ENCODE assay signal across 18 cellular contexts in the genomic region with DNA sequence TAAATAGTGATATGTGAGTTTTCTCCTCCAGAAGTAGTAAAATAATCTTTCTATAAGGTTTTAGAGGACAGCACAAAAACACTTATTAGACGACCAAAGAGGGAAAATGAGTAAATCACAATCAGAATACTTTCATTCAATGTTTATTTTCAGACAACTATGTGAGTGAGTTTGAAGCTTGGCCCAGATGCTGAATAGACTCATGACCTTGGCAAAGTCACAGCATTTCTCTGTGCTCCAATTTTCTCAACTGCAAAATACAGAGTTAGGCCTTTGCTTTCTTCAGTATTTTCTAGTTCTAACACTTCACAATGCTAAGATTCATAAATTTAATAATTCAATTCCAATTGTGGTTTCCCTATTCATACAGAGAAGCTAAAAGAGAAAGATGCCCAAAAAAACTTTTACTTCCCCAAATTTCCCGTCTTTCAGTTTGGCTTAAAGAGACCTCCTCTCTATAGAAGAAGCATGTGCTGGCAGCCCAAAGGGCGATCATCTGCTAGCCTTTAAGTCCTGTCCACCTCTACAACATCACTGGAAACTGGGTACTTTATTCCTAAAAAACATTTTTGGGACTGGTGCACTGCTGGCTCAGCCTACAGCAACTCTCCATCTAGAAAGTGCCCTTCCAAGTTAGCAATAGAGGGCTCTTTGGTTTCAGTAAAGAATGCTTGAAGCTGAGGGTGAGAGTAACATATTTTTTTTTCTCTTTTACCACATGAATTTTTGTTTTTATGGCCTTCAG.
DNase-seq lines count a peak whose midpoint lies in the region; ATAC-seq and TF ChIP-seq lines count a peak whose summit lies in the region.
"Had no signal": no experiment of that assay in that cellular context is flagged by ENCODE, and none has a peak within 500 bp of the region (broad histone marks: within the 10 kb centered on the region; RNA-seq: fewer than 3 reads in every experiment).

No MANE protein-coding gene starts in this region.

- H3K27ac Mint-ChIP-seq in chondrocyte (ENCODE audit: unreplicated experiment) (peak overlapping the region; percentile 85), Caco-2 (ENCODE audit: unreplicated experiment) (no peak overlapping the region)
- H3K27ac Mint-ChIP-seq: activated naive CD8-positive, alpha-beta T cell treated with anti-CD3 and anti-CD28 coated beads, Interleukin-2, amount 50 U/mL, for 24 hours; CD4-positive, CD25-positive, alpha-beta regulatory T cell; GM23338 had no signal

- no peaks in the 10 kb centered on the region for H3K9me3 ChIP-seq in right atrium auricular region
- no peaks in the 10 kb centered on the region for H3K9me3 ChIP-seq in testis
- no peaks in the 10 kb centered on the region for H3K9me3 ChIP-seq in upper lobe of right lung
- no peaks in the 10 kb centered on the region for H3K9me3 ChIP-seq in Caco-2

- TF ChIP-seq CTCF in chondrocyte (IDR thresholded peaks at IDR 0.05) (no peak), right atrium auricular region (IDR thresholded peaks at IDR 0.05) (no peak), testis (IDR thresholded peaks at IDR 0.05) (no peak), upper lobe of right lung (IDR thresholded peaks at IDR 0.05) (no peak), Caco-2 (IDR thresholded peaks at IDR 0.05; ENCODE audit: insufficient read depth in 1 of 2, low read depth in 1 of 2, low read length in 1 of 2, severe bottlenecking in 1 of 2, unreplicated experiment in 1 of 2) (no peak)

- H3K27me3 ChIP-seq in right atrium auricular region (no peaks in the 10 kb centered on the region), testis (no peaks in the 10 kb centered on the region), upper lobe of right lung (no peaks in the 10 kb centered on the region), Caco-2 (replicated peaks; ENCODE audit: control insufficient read depth, insufficient read depth, low read length) (no peaks in the 10 kb centered on the region)

- peak; percentile 2 to 11 for DNase-seq in Kasumi-1 (lab: John Stamatoyannopoulos, UW)
- no peak for DNase-seq in chondrocyte (ENCODE audit: low spot score)
- DNase-seq in right atrium auricular region (ENCODE audit: low spot score) = no peak
- DNase-seq in testis = peak; percentile 31
- DNase-seq in upper lobe of right lung = no peak
- DNase-seq in Caco-2 = no peak
- no peak for DNase-seq in activated naive CD4-positive, alpha-beta T cell treated with anti-CD3 and anti-CD28 coated beads, Interleukin-2, amount 50 U/mL, for 16 hours
- DNase-seq: activated CD4-positive, alpha-beta T cell treated with anti-CD3 and anti-CD28 coated beads for 4 hours; activated naive CD8-positive, alpha-beta T cell treated with anti-CD3 and anti-CD28 coated beads, Interleukin-2, amount 50 U/mL, for 24 hours; activated T-cell treated with anti-CD3 and anti-CD28 coated beads, Interleukin-2, amount 50 U/mL, for 1 hour; CD4-positive, CD25-positive, alpha-beta regulatory T cell; cortex of kidney; KG1; NCI-H526; posterior cingulate gyrus had no signal

- intact Hi-C loops in testis (cut with DNase I; ENCODE audit: low total_unique reads) = no loop called here
- intact Hi-C loops in upper lobe of right lung (cut with DNase I) = no loop called here
- intact Hi-C loops in Caco-2 (cut with micrococcal nuclease; ENCODE audit: unreplicated experiment) = no loop called here

- CTCF ChIA-PET in Caco-2 (lab: Charles Lee) = no interaction called here

- H3K9me3 Mint-ChIP-seq in chondrocyte (ENCODE audit: low read depth) (no peaks in the 10 kb centered on the region), Caco-2 (ENCODE audit: unreplicated experiment) (no peaks in the 10 kb centered on the region)

- H3K36me3 ChIP-seq in right atrium auricular region (no peaks in the 10 kb centered on the region), testis (ENCODE audit: low read depth, missing control alignments) (no peaks in the 10 kb centered on the region), upper lobe of right lung (no peaks in the 10 kb centered on the region), Caco-2 (ENCODE audit: control insufficient read depth, insufficient read depth, low read length) (no peaks in the 10 kb centered on the region)

- H3K36me3 Mint-ChIP-seq in chondrocyte (ENCODE audit: low read depth) = no peaks in the 10 kb centered on the region
- H3K36me3 Mint-ChIP-seq in Caco-2 (ENCODE audit: insufficient read depth, unreplicated experiment) = no peaks in the 10 kb centered on the region
- H3K36me3 Mint-ChIP-seq: CD4-positive, CD25-positive, alpha-beta regulatory T cell had no signal

- ATAC-seq in upper lobe of right lung (no peak), HG03175 (IDR thresholded peaks at IDR 0.05; ENCODE audit: unreplicated experiment) (no peak)
- ATAC-seq: activated naive CD8-positive, alpha-beta T cell treated with anti-CD3 and anti-CD28 coated beads, Interleukin-2, amount 50 U/mL, for 24 hours; GM23338 had no signal

- no peak for TF ChIP-seq POLR2A in testis (IDR thresholded peaks at IDR 0.05)

- WGBS in testis, 2 donors = 51 to 57% methylated on average over 3 of the region's 3 CpGs

- H3K27me3 Mint-ChIP-seq in chondrocyte (ENCODE audit: low read depth) = no peaks in the 10 kb centered on the region
- peaks cover 5% of the 10 kb centered on the region for H3K27me3 Mint-ChIP-seq in Caco-2 (ENCODE audit: insufficient read depth, unreplicated experiment)

- no peak overlapping the region for H3K4me3 ChIP-seq in right atrium auricular region
- no peak overlapping the region for H3K4me3 ChIP-seq in testis
- no peak overlapping the region for H3K4me3 ChIP-seq in upper lobe of right lung
- no peak overlapping the region for H3K4me3 ChIP-seq in Caco-2 (ENCODE audit: low read depth, low read length)
- H3K4me3 ChIP-seq: GM23338 had no signal

- H3K4me3 Mint-ChIP-seq in chondrocyte (ENCODE audit: unreplicated experiment) (no peak overlapping the region), Caco-2 (ENCODE audit: unreplicated experiment) (no peak overlapping the region)
- H3K4me3 Mint-ChIP-seq: activated naive CD8-positive, alpha-beta T cell treated with anti-CD3 and anti-CD28 coated beads, Interleukin-2, amount 50 U/mL, for 24 hours; CD4-positive, CD25-positive, alpha-beta regulatory T cell; GM23338 had no signal

- H3K4me1 Mint-ChIP-seq in chondrocyte (ENCODE audit: low read depth) (peaks cover 43% of the 10 kb centered on the region), Caco-2 (ENCODE audit: low read depth, unreplicated experiment) (no peaks in the 10 kb centered on the region)
- H3K4me1 Mint-ChIP-seq: activated naive CD8-positive, alpha-beta T cell treated with anti-CD3 and anti-CD28 coated beads, Interleukin-2, amount 50 U/mL, for 24 hours; CD4-positive, CD25-positive, alpha-beta regulatory T cell; GM23338 had no signal

- H3K27ac ChIP-seq in right atrium auricular region = peak overlapping the region; percentile 30 to 69
- peak overlapping the region in 1 of 2 donors; percentile 39 for H3K27ac ChIP-seq in testis
- H3K27ac ChIP-seq in upper lobe of right lung = no peak overlapping the region
- H3K27ac ChIP-seq: RWPE1 had no signal

- POLR2A ChIA-PET in Caco-2 (lab: Charles Lee) = no interaction called here

- no TSS peak for BruUV-seq in Caco-2 (replicated peaks; lab: Mats Ljungman, UMichigan)

- H3K4me1 ChIP-seq in right atrium auricular region (peaks cover 0 to 19% of the 10 kb centered on the region in 2 donors), testis (peaks cover 7% of the 10 kb centered on the region), upper lobe of right lung (peaks cover 8% of the 10 kb centered on the region), Caco-2 (no peaks in the 10 kb centered on the region)

Comparison
In these comparisons a context has a peak if more than half of its experiments do, and no peak if none do; other contexts are left out.
1. DNase-seq: peak in Kasumi-1 (2 of 2) and testis (single experiment); none in chondrocyte (single experiment), right atrium auricular region (single experiment), upper lobe of right lung (single experiment), Caco-2 (0 of 2) and activated naive CD4-positive, alpha-beta T cell treated with anti-CD3 and anti-CD28 coated beads, Interleukin-2, amount 50 U/mL, for 16 hours (single experiment).